Comparison of ENCODE assay signal across 8 cellular contexts in genomic region chr6:26233608-26234420, GRCh38.
DNase-seq lines count a peak whose midpoint lies in the region; ATAC-seq and TF ChIP-seq lines count a peak whose summit lies in the region.

No MANE protein-coding gene starts in this region.

- ATAC-seq in activated CD8-positive, alpha-beta T cell treated with anti-CD3 and anti-CD28 coated beads, Interleukin-2, amount 10 ng/mL, durations not matched to agents 7 days and 5 days = peak; percentile 59

- no peaks in the 10 kb centered on the region for H3K36me3 ChIP-seq in HAP-1 (replicated peaks)

- H3K4me3 ChIP-seq in HAP-1 = peak overlapping the region; percentile 34

- peak; percentile 78 for TF ChIP-seq POLR2A in erythroblast (IDR thresholded peaks at IDR 0.05; ENCODE audit: low read length)

- H3K4me1 ChIP-seq in HAP-1 = peaks cover 12% of the 10 kb centered on the region

- CTCF ChIA-PET in activated CD8-positive, alpha-beta T cell treated with anti-CD3 and anti-CD28 coated beads, Interleukin-2, amount 10 ng/mL, durations not matched to agents 7 days and 5 days (lab: Charles Lee) = interaction anchor here (1.0 to 3.1 kb wide), 13 partner anchors 9 to 207 kb away, joined by 3 to 14 read pairs (median 4); a partner anchor contains a TSS

- H3K36me3 Mint-ChIP-seq in activated CD8-positive, alpha-beta T cell treated with anti-CD3 and anti-CD28 coated beads, Interleukin-2, amount 10 ng/mL, durations not matched to agents 7 days and 5 days (ENCODE audit: low read depth) = peaks cover 17% of the 10 kb centered on the region

- H3K4me1 Mint-ChIP-seq in activated CD8-positive, alpha-beta T cell treated with anti-CD3 and anti-CD28 coated beads, Interleukin-2, amount 10 ng/mL, durations not matched to agents 7 days and 5 days (ENCODE audit: low read depth) = peaks cover 45% of the 10 kb centered on the region

- DNase-seq in GM04503 (ENCODE audit: low read depth) (peak; percentile 18), HAP-1 (ENCODE audit: low spot score in 2 of 2) (peak; percentile 58 to 77), NCI-H146 (lab: John Stamatoyannopoulos, UW) (peak; percentile 87), erythroblast (lab: John Stamatoyannopoulos, UW) (peak; percentile 88 to 93), myocyte (ENCODE audit: low read depth) (peak; percentile 59), substantia nigra (lab: John Stamatoyannopoulos, UW) (peak in 2 of 49 donors; percentile 12 to 35), NCI-H510A treated with DMSO at 0.1 percent for 48 hours (lab: John Stamatoyannopoulos, UW) (no peak)
- peak; percentile 85 for DNase-seq in activated CD8-positive, alpha-beta T cell treated with anti-CD3 and anti-CD28 coated beads, Interleukin-2, amount 10 ng/mL, durations not matched to agents 7 days and 5 days

- no peaks in the 10 kb centered on the region for H3K27me3 ChIP-seq in HAP-1 (ENCODE audit: low read depth)

- H3K9me3 Mint-ChIP-seq in activated CD8-positive, alpha-beta T cell treated with anti-CD3 and anti-CD28 coated beads, Interleukin-2, amount 10 ng/mL, durations not matched to agents 7 days and 5 days (ENCODE audit: insufficient read depth) = no peaks in the 10 kb centered on the region

- H3K27ac ChIP-seq in substantia nigra (ENCODE audit: low read depth, low read length, poor library complexity, severe bottlenecking) = peak overlapping the region; percentile 43

- peak overlapping the region; percentile 78 for H3K4me3 Mint-ChIP-seq in activated CD8-positive, alpha-beta T cell treated with anti-CD3 and anti-CD28 coated beads, Interleukin-2, amount 10 ng/mL, durations not matched to agents 7 days and 5 days

- H3K9me3 ChIP-seq in HAP-1 = no peaks in the 10 kb centered on the region

- H3K27ac Mint-ChIP-seq in activated CD8-positive, alpha-beta T cell treated with anti-CD3 and anti-CD28 coated beads, Interleukin-2, amount 10 ng/mL, durations not matched to agents 7 days and 5 days = peak overlapping the region; percentile 99

- in situ Hi-C loops in HAP-1 (cut with MboI; ENCODE audit: low sequenced_read_pairs) = no loop called here

- POLR2A ChIA-PET in activated CD8-positive, alpha-beta T cell treated with anti-CD3 and anti-CD28 coated beads, Interleukin-2, amount 10 ng/mL, durations not matched to agents 7 days and 5 days (lab: Charles Lee) = interaction anchor here (0.8 to 7.2 kb wide), 64 partner anchors 10 to 1659 kb away, joined by 3 to 1100 read pairs (median 6); a partner anchor contains a TSS

- H3K27me3 Mint-ChIP-seq in activated CD8-positive, alpha-beta T cell treated with anti-CD3 and anti-CD28 coated beads, Interleukin-2, amount 10 ng/mL, durations not matched to agents 7 days and 5 days (ENCODE audit: low read depth) = no peaks in the 10 kb centered on the region
